Comparison of ENCODE assay signal across 27 cellular contexts in genomic region chr12:117162649-117163048, GRCh38.
"Had no signal": no experiment of that assay in that cellular context is flagged by ENCODE, and none has a peak within 500 bp of the region (broad histone marks: within the 10 kb centered on the region; RNA-seq: fewer than 3 reads in every experiment).

No MANE protein-coding gene starts in this region.

- H3K9me3 Mint-ChIP-seq: activated CD4-positive, alpha-beta memory T cell treated with anti-CD3 and anti-CD28 coated beads, Interleukin-2, amount 10 ng/mL, durations not matched to agents 7 days and 5 days; activated CD4-positive, alpha-beta T cell treated with anti-CD3 and anti-CD28 coated beads, Interleukin-2, amount 10 ng/mL, durations not matched to agents 7 days and 5 days; activated naive CD8-positive, alpha-beta T cell treated with anti-CD3 and anti-CD28 coated beads for 36 hours; activated naive CD8-positive, alpha-beta T cell treated with anti-CD3 and anti-CD28 coated beads, Interleukin-2, amount 50 U/mL, for 24 hours; activated T-cell treated with anti-CD3 and anti-CD28 coated beads, Interleukin-2, amount 50 U/mL, for 24 hours; activated T-cell treated with anti-CD3 and anti-CD28 coated beads, Interleukin-2, amount 50 U/mL, for 72 hours; central memory CD8-positive, alpha-beta T cell; effector memory CD8-positive, alpha-beta T cell had no signal

- H3K4me3 Mint-ChIP-seq: activated CD4-positive, alpha-beta memory T cell treated with anti-CD3 and anti-CD28 coated beads, Interleukin-2, amount 10 ng/mL, durations not matched to agents 7 days and 5 days; activated CD4-positive, alpha-beta T cell treated with anti-CD3 and anti-CD28 coated beads, Interleukin-2, amount 10 ng/mL, durations not matched to agents 7 days and 5 days; activated naive CD8-positive, alpha-beta T cell treated with anti-CD3 and anti-CD28 coated beads for 36 hours; activated naive CD8-positive, alpha-beta T cell treated with anti-CD3 and anti-CD28 coated beads, Interleukin-2, amount 50 U/mL, for 24 hours; activated T-cell treated with anti-CD3 and anti-CD28 coated beads, Interleukin-2, amount 50 U/mL, for 24 hours; activated T-cell treated with anti-CD3 and anti-CD28 coated beads, Interleukin-2, amount 50 U/mL, for 72 hours; central memory CD8-positive, alpha-beta T cell; effector memory CD8-positive, alpha-beta T cell had no signal

- H3K4me1 ChIP-seq: ascending aorta, gastroesophageal sphincter had no signal

- H3K9me3 ChIP-seq: ascending aorta, esophagus squamous epithelium, gastroesophageal sphincter had no signal

- ATAC-seq: activated naive CD8-positive, alpha-beta T cell treated with anti-CD3 and anti-CD28 coated beads, Interleukin-2, amount 50 U/mL, for 24 hours; activated T-cell treated with anti-CD3 and anti-CD28 coated beads, Interleukin-2, amount 50 U/mL, for 72 hours; effector memory CD8-positive, alpha-beta T cell; gastroesophageal sphincter had no signal

- H3K4me1 Mint-ChIP-seq: activated CD4-positive, alpha-beta memory T cell treated with anti-CD3 and anti-CD28 coated beads, Interleukin-2, amount 10 ng/mL, durations not matched to agents 7 days and 5 days; activated naive CD8-positive, alpha-beta T cell treated with anti-CD3 and anti-CD28 coated beads for 36 hours; activated naive CD8-positive, alpha-beta T cell treated with anti-CD3 and anti-CD28 coated beads, Interleukin-2, amount 50 U/mL, for 24 hours had no signal

- H3K27me3 ChIP-seq: ascending aorta, brain microvascular endothelial cell, esophagus squamous epithelium, gastroesophageal sphincter had no signal

- DNase-seq: activated CD4-positive, alpha-beta memory T cell treated with anti-CD3 and anti-CD28 coated beads, Interleukin-2, amount 10 ng/mL, durations not matched to agents 7 days and 5 days; activated CD4-positive, alpha-beta T cell treated with anti-CD3 and anti-CD28 coated beads for 1 hour; activated CD4-positive, alpha-beta T cell treated with anti-CD3 and anti-CD28 coated beads for 4 hours; activated CD4-positive, alpha-beta T cell treated with anti-CD3 and anti-CD28 coated beads, Interleukin-2, amount 10 ng/mL, durations not matched to agents 7 days and 5 days; activated CD4-positive, alpha-beta T cell treated with anti-CD3 and anti-CD28 coated beads, Interleukin-2, amount 50 U/mL, for 4 hours; activated CD8-positive, alpha-beta memory T cell treated with anti-CD3 and anti-CD28 coated beads, Interleukin-2, amount 50 U/mL, for 48 hours; activated gamma-delta T cell; activated naive CD4-positive, alpha-beta T cell; activated naive CD4-positive, alpha-beta T cell treated with anti-CD3 and anti-CD28 coated beads, Interleukin-2, amount 50 U/mL, for 16 hours; activated naive CD8-positive, alpha-beta T cell treated with anti-CD3 and anti-CD28 coated beads for 36 hours; activated naive CD8-positive, alpha-beta T cell treated with anti-CD3 and anti-CD28 coated beads, Interleukin-2, amount 50 U/mL, for 24 hours; activated T-cell treated with anti-CD3 and anti-CD28 coated beads for 4 hours; activated T-cell treated with anti-CD3 and anti-CD28 coated beads, Interleukin-2, amount 50 U/mL, for 24 hours; activated T-cell treated with anti-CD3 and anti-CD28 coated beads, Interleukin-2, amount 50 U/mL, for 72 hours; brain microvascular endothelial cell; dermis blood vessel endothelial cell; effector CD4-positive, alpha-beta T cell; effector memory CD8-positive, alpha-beta T cell; esophagus squamous epithelium; foreskin melanocyte; T-helper 1 cell; T-helper 2 cell had no signal

- H3K4me3 ChIP-seq: ascending aorta, coronary artery, esophagus squamous epithelium, gastroesophageal sphincter had no signal

- H3K27ac Mint-ChIP-seq: activated CD4-positive, alpha-beta memory T cell treated with anti-CD3 and anti-CD28 coated beads, Interleukin-2, amount 10 ng/mL, durations not matched to agents 7 days and 5 days; activated CD4-positive, alpha-beta T cell treated with anti-CD3 and anti-CD28 coated beads, Interleukin-2, amount 10 ng/mL, durations not matched to agents 7 days and 5 days; activated naive CD8-positive, alpha-beta T cell treated with anti-CD3 and anti-CD28 coated beads, Interleukin-2, amount 50 U/mL, for 24 hours; activated T-cell treated with anti-CD3 and anti-CD28 coated beads, Interleukin-2, amount 50 U/mL, for 72 hours had no signal

- H3K27me3 Mint-ChIP-seq: activated CD4-positive, alpha-beta memory T cell treated with anti-CD3 and anti-CD28 coated beads, Interleukin-2, amount 10 ng/mL, durations not matched to agents 7 days and 5 days; activated CD4-positive, alpha-beta T cell treated with anti-CD3 and anti-CD28 coated beads, Interleukin-2, amount 10 ng/mL, durations not matched to agents 7 days and 5 days; activated naive CD8-positive, alpha-beta T cell treated with anti-CD3 and anti-CD28 coated beads for 36 hours; activated naive CD8-positive, alpha-beta T cell treated with anti-CD3 and anti-CD28 coated beads, Interleukin-2, amount 50 U/mL, for 24 hours; activated T-cell treated with anti-CD3 and anti-CD28 coated beads, Interleukin-2, amount 50 U/mL, for 24 hours; central memory CD8-positive, alpha-beta T cell; effector memory CD8-positive, alpha-beta T cell had no signal

- H3K27ac ChIP-seq: ascending aorta, brain microvascular endothelial cell, coronary artery, epithelial cell of prostate, esophagus squamous epithelium, gastroesophageal sphincter had no signal
